In the genomic region with DNA sequence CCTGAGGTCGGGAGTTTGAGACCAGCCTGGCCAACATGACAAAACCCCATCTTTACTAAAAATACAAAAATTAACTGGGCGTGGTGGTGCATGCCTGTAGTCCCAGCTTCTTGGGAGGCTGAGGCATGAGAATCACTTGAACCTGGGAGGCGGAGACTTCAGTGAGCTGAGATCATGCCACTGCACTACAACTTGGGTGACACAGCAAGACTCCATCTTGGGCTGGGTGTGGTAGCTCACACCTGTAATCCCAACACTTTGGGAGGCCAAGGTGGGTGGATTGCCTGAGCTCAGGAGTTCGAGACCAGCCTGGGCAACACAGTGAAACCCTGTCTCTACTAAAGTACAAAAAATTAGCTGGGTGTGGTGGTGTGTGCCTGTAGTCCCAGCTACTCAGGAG, we compare ENCODE assay signal across 14 cellular contexts. TPM values are rescaled to one million over a fixed set of nuclear protein-coding genes. Genes with fewer than 3 reads are reported as not detected.
"Had no signal": no experiment of that assay in that cellular context is flagged by ENCODE, and none has a peak within 500 bp of the region (broad histone marks: within the 10 kb centered on the region; RNA-seq: fewer than 3 reads in every experiment).

No MANE protein-coding gene starts in this region.

RNA-seq across cellular contexts. Expression of gene CIDEC, which starts 3.8 kb away (rescaled TPM):
- total RNA-seq: activated B cell treated with CpG ODN at 0.5 μM for 24 hours; activated CD4-positive, alpha-beta memory T cell treated with anti-CD3 and anti-CD28 coated beads for 36 hours; activated CD4-positive, alpha-beta memory T cell treated with anti-CD3 and anti-CD28 coated beads, Interleukin-2, amount 10 ng/mL, durations not matched to agents 7 days and 5 days; activated CD4-positive, alpha-beta T cell treated with anti-CD3 and anti-CD28 coated beads for 36 hours; activated CD4-positive, alpha-beta T cell treated with anti-CD3 and anti-CD28 coated beads, Interleukin-2, amount 10 ng/mL, durations not matched to agents 24 days and 14 days; activated CD4-positive, alpha-beta T cell treated with anti-CD3 and anti-CD28 coated beads, Interleukin-2, amount 10 ng/mL, durations not matched to agents 7 days and 5 days; activated CD8-positive, alpha-beta memory T cell treated with anti-CD3 and anti-CD28 coated beads for 36 hours; activated CD8-positive, alpha-beta memory T cell treated with anti-CD3 and anti-CD28 coated beads, Interleukin-2, amount 10 ng/mL, durations not matched to agents 7 days and 5 days; activated CD8-positive, alpha-beta T cell treated with anti-CD3 and anti-CD28 coated beads for 36 hours; activated CD8-positive, alpha-beta T cell treated with anti-CD3 and anti-CD28 coated beads, Interleukin-2, amount 10 ng/mL, durations not matched to agents 7 days and 5 days; T-helper 1 cell treated with Interleukin-12 subunit alpha and Interleukin-12 subunit beta and Interleukin-4 antibody, amounts not matched to agents 30 ng/mL and 1 ng/mL, for 36 hours; T-helper 17 cell; T-helper 2 cell treated with Interferon-gamma antibody and Interleukin-4, amounts not matched to agents 100 ng/mL and 5 ng/mL, for 36 hours; WTC11 had no signal
